ENCODE assay signal across 17 cellular contexts in the genomic region with DNA sequence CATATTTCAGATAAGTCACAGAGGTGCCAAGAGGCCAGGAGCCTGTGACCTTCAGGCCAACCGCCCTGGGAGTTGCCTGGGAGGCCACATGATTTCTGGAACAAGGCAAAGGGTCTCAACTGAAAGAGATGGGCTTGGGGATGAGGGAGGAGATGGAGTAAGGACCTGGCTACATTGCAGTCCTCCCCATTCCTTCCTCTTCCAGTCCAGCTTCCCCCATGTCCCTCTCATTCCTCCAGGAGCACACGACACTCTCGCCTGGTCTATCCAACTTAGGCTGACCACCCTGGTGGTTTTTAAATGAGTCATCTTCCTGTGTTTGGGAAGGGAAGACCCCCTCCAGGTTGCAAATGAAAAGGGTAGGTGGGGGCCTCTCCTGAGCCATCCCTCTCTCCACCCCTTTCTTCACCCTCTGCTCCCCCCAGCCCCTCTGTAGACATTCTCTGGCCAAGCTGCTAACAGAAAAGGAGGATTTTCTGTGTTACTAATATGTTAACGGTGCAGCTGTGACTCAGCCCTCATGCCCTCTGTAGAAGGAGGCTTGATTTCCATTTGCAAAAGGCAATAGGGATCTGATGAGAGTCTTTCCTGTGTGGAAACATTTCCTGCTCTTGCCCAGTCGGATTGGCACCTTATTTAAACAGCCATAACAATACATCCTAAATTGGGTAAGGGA.
A peak's percentile ranks its signal among the peaks of the same experiment; 100 is the strongest.
DNase-seq lines count a peak whose midpoint lies in the region; ATAC-seq and TF ChIP-seq lines count a peak whose summit lies in the region.
"Had no signal": no experiment of that assay in that cellular context is flagged by ENCODE, and none has a peak within 500 bp of the region (broad histone marks: within the 10 kb centered on the region; RNA-seq: fewer than 3 reads in every experiment).

No MANE protein-coding gene starts in this region.

- H3K27me3 Mint-ChIP-seq in osteocyte (ENCODE audit: unreplicated experiment), result no peaks in the 10 kb centered on the region
- H3K27me3 Mint-ChIP-seq: activated CD4-positive, alpha-beta memory T cell treated with anti-CD3 and anti-CD28 coated beads for 36 hours had no signal

- no peak overlapping the region for H3K4me3 ChIP-seq in H7 (ENCODE audit: insufficient read depth, low read depth, low read length)
- H3K4me3 ChIP-seq: colonic mucosa, esophagus squamous epithelium, lower lobe of right lung had no signal

- H3K4me3 Mint-ChIP-seq in osteocyte (ENCODE audit: unreplicated experiment), result no peak overlapping the region
- H3K4me3 Mint-ChIP-seq: activated CD4-positive, alpha-beta memory T cell treated with anti-CD3 and anti-CD28 coated beads for 36 hours; natural killer cell treated with Interleukin-12 subunit alpha and Interleukin-12 subunit beta and Interleukin-15 and Interleukin-18, amount 100 ng/mL, for 72 hours had no signal

- no peaks in the 10 kb centered on the region for H3K36me3 ChIP-seq in H7 (replicated peaks; ENCODE audit: control insufficient read depth, insufficient read depth, low read length)
- H3K36me3 ChIP-seq: colonic mucosa, esophagus squamous epithelium, lower lobe of right lung had no signal

- peak; percentile 39 for DNase-seq in H7
- DNase-seq in amniotic stem cell (lab: John Stamatoyannopoulos, UW), result peak; percentile 4
- peak; percentile 35 for DNase-seq in fibroblast of peridontal ligament (ENCODE audit: extremely low read depth)
- no peak for DNase-seq in osteocyte (ENCODE audit: extremely low spot score, unreplicated experiment)
- DNase-seq in occipital lobe (lab: John Stamatoyannopoulos, UW), result no peak
- no peak for DNase-seq in stimulated activated CD4-positive, alpha-beta T cell treated with anti-CD3 and anti-CD28 coated beads, Interleukin-4, amount 100 ng/mL, for 1 hour
- DNase-seq: activated CD4-positive, alpha-beta memory T cell treated with anti-CD3 and anti-CD28 coated beads for 36 hours; C1 segment of cervical spinal cord; colonic mucosa; DMS 273 treated with DMSO at 0.1 percent for 48 hours; esophagus squamous epithelium; hippocampal formation; lower lobe of right lung; NCI-H1694; NCI-H510A had no signal

- ATAC-seq in HG02840 (IDR thresholded peaks at IDR 0.05; ENCODE audit: low FRiP score, unreplicated experiment), result no peak
- ATAC-seq: lower lobe of right lung; natural killer cell treated with Interleukin-12 subunit alpha and Interleukin-12 subunit beta and Interleukin-15 and Interleukin-18, amount 100 ng/mL, for 72 hours had no signal

- H3K27me3 ChIP-seq in H7 (ENCODE audit: control insufficient read depth, insufficient read depth, low read length), result no peaks in the 10 kb centered on the region
- H3K27me3 ChIP-seq: colonic mucosa had no signal

- peak overlapping the region; percentile 62 for H3K27ac Mint-ChIP-seq in osteocyte (ENCODE audit: unreplicated experiment)
- H3K27ac Mint-ChIP-seq: activated CD4-positive, alpha-beta memory T cell treated with anti-CD3 and anti-CD28 coated beads for 36 hours; natural killer cell treated with Interleukin-12 subunit alpha and Interleukin-12 subunit beta and Interleukin-15 and Interleukin-18, amount 100 ng/mL, for 72 hours had no signal

- peaks cover 18% of the 10 kb centered on the region for H3K4me1 Mint-ChIP-seq in osteocyte (ENCODE audit: unreplicated experiment)

- no peaks in the 10 kb centered on the region for H3K9me3 Mint-ChIP-seq in osteocyte (ENCODE audit: unreplicated experiment)
- H3K9me3 Mint-ChIP-seq: activated CD4-positive, alpha-beta memory T cell treated with anti-CD3 and anti-CD28 coated beads for 36 hours; natural killer cell treated with Interleukin-12 subunit alpha and Interleukin-12 subunit beta and Interleukin-15 and Interleukin-18, amount 100 ng/mL, for 72 hours had no signal

- no peak for TF ChIP-seq CTCF in osteocyte (IDR thresholded peaks at IDR 0.05)

- H3K36me3 Mint-ChIP-seq in osteocyte (ENCODE audit: unreplicated experiment), result no peaks in the 10 kb centered on the region
- H3K36me3 Mint-ChIP-seq: activated CD4-positive, alpha-beta memory T cell treated with anti-CD3 and anti-CD28 coated beads for 36 hours; natural killer cell treated with Interleukin-12 subunit alpha and Interleukin-12 subunit beta and Interleukin-15 and Interleukin-18, amount 100 ng/mL, for 72 hours had no signal

Comparison
In these comparisons a context has a peak if more than half of its experiments do, and no peak if none do; other contexts are left out.
1. DNase-seq: peak in H7 (single experiment), amniotic stem cell (single experiment) and fibroblast of peridontal ligament (single experiment); none in osteocyte (single experiment), occipital lobe (single experiment) and stimulated activated CD4-positive, alpha-beta T cell treated with anti-CD3 and anti-CD28 coated beads, Interleukin-4, amount 100 ng/mL, for 1 hour (single experiment).